10 cellular contexts compared by ENCODE assay signal in the genomic region with DNA sequence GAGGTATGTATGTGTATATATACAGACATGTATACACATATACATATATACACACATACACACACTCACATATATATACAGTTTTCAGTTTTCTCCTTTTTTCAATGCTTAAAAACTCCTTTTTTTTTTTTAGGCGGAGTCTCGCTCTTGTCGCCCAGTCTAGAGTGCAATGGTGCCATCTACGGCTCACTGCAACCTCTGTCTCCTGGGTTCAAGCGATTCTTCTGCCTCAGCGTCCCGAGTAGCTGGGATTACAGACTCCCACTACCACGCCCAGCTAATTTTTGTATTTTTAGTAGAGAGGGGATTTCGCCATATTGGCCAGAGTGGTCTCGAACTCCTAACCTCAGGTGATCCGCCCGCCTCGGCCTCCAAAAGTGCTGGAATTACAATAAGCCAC. TPM values are rescaled to one million over a fixed set of nuclear protein-coding genes. Genes with fewer than 3 reads are reported as not detected.
DNase-seq lines count a peak whose midpoint lies in the region; ATAC-seq and TF ChIP-seq lines count a peak whose summit lies in the region.
"Had no signal": no experiment of that assay in that cellular context is flagged by ENCODE, and none has a peak within 500 bp of the region (broad histone marks: within the 10 kb centered on the region; RNA-seq: fewer than 3 reads in every experiment).

No MANE protein-coding gene starts in this region.

- H3K27me3 ChIP-seq in ACC112 (ENCODE audit: insufficient read depth, low read length) (peaks cover 72% of the 10 kb centered on the region), PC-9 (ENCODE audit: insufficient read depth, low read depth) (no peaks in the 10 kb centered on the region)

- H3K4me1 ChIP-seq in ACC112 (ENCODE audit: control insufficient read depth, insufficient read depth, low read length, unreplicated experiment) (no peaks in the 10 kb centered on the region), PC-9 (replicated peaks; ENCODE audit: insufficient read depth) (peaks cover 18% of the 10 kb centered on the region; the same call in 1 of the 2 replicates)
- H3K4me1 ChIP-seq: Caco-2 had no signal

- H3K27me3 Mint-ChIP-seq in naive B cell, result peaks cover 29 to 46% (median 38%) of the 10 kb centered on the region in 3 donors

- CTCF ChIA-PET in PC-9 (lab: Charles Lee), result interaction anchor here (2.1 kb wide), 1 partner anchor 100 kb away, joined by 11 read pairs; the partner anchor contains the start of gene POU2F1

- no peak for TF ChIP-seq POLR2A in lower leg skin (IDR thresholded peaks at IDR 0.05)

- no peak overlapping the region for H3K27ac Mint-ChIP-seq in naive B cell
- H3K27ac Mint-ChIP-seq: nephron had no signal

- TSS peak; percentile 85 for BruUV-seq in PC-9 (replicated peaks; lab: Mats Ljungman, UMichigan)

- POLR2A ChIA-PET in PC-9 (lab: Charles Lee; ENCODE audit: unreplicated experiment), result interaction anchor here (0.7 kb wide), 1 partner anchor 100 kb away, joined by 4 read pairs; the partner anchor contains the start of gene POU2F1

- ATAC-seq in naive B cell (ENCODE audit: low read depth in 2 of 2), result no peak

- no peaks in the 10 kb centered on the region for H3K9me3 Mint-ChIP-seq in naive B cell
- H3K9me3 Mint-ChIP-seq: nephron had no signal

- WGBS in lower leg skin, 2 donors, result 57 to 58% methylated on average over 13 of the region's 13 CpGs

- peak overlapping the region; percentile 71 for H3K4me3 ChIP-seq in ACC112 (ENCODE audit: low read depth, low read length)
- H3K4me3 ChIP-seq in PC-9, result peak overlapping the region; percentile 91
- peak overlapping the region; percentile 54 for H3K4me3 ChIP-seq in choroid plexus epithelial cell (ENCODE audit: low read depth, low read length)
- H3K4me3 ChIP-seq in lower leg skin (ENCODE audit: low read depth, poor library complexity, severe bottlenecking), result no peak overlapping the region

- peak overlapping the region in 7 of 8 donors; percentile 71 to 92 (median 88) for H3K4me3 Mint-ChIP-seq in naive B cell

- H2AFZ ChIP-seq in ACC112 (ENCODE audit: low read length, unreplicated experiment), result no peak overlapping the region
- peak overlapping the region; percentile 93 for H2AFZ ChIP-seq in PC-9

- H3K4me1 Mint-ChIP-seq in naive B cell, result peaks cover 0 to 11% (median 0%) of the 10 kb centered on the region in 3 donors
- H3K4me1 Mint-ChIP-seq: nephron had no signal

- H3K9me2 ChIP-seq in PC-9 (ENCODE audit: insufficient read depth), result no peaks in the 10 kb centered on the region

- no peaks in the 10 kb centered on the region for H4K20me1 ChIP-seq in PC-9 (ENCODE audit: insufficient read depth)

- H3K79me2 ChIP-seq in ACC112 (ENCODE audit: control insufficient read depth, insufficient read depth, low read length, unreplicated experiment) (no peaks in the 10 kb centered on the region), PC-9 (ENCODE audit: low read depth) (no peaks in the 10 kb centered on the region)

- H3K9me3 ChIP-seq in PC-9 (ENCODE audit: insufficient read depth, low read depth), result no peaks in the 10 kb centered on the region; the same call in 1 of the 2 replicates
- H3K9me3 ChIP-seq: Caco-2 had no signal

- H3F3A ChIP-seq in PC-9 (ENCODE audit: insufficient read depth, low read depth), result peaks cover 16% of the 10 kb centered on the region; the same call in 1 of the 2 replicates

- no peaks in the 10 kb centered on the region for H3K36me3 Mint-ChIP-seq in naive B cell

- H3K4me2 ChIP-seq in PC-9, result peak overlapping the region; percentile 93

- intact Hi-C loops in PC-9 (cut with micrococcal nuclease; ENCODE audit: unreplicated experiment), result loop anchor here (1.0 to 10.0 kb wide), 4 partner anchors 39 to 266 kb away; partner anchors contain the start of gene POU2F1
- intact Hi-C loops in lower leg skin (cut with DNase I; ENCODE audit: low total_unique reads), result no loop called here

- DNase-seq in PC-9 (no peak), choroid plexus epithelial cell (ENCODE audit: low read depth) (no peak), naive B cell (no peak), DMS79 (lab: John Stamatoyannopoulos, UW) (no peak), AML-193 (lab: John Stamatoyannopoulos, UW) (no peak), lower leg skin (ENCODE audit: low spot score in 2 of 2) (no peak), LoVo (ENCODE audit: low spot score) (no peak)
- DNase-seq: Caco-2 had no signal

- 0 out of 2 replicates have a peak, but pooled peaks have one; percentile 27 for TF ChIP-seq CTCF in PC-9 (conservative IDR thresholded peaks at IDR 0.05)
- no peak for TF ChIP-seq CTCF in choroid plexus epithelial cell (conservative IDR thresholded peaks at IDR 0.05; ENCODE audit: low read depth, low read length)
- TF ChIP-seq CTCF in lower leg skin (IDR thresholded peaks at IDR 0.05), result no peak

- H3K27ac ChIP-seq in ACC112 (ENCODE audit: low read depth, low read length) (no peak overlapping the region), PC-9 (peak overlapping the region; percentile 59)

- no peaks in the 10 kb centered on the region for H3K36me3 ChIP-seq in ACC112 (ENCODE audit: insufficient read depth, low read length)
- no peaks in the 10 kb centered on the region for H3K36me3 ChIP-seq in PC-9 (ENCODE audit: low read depth)

RNA-seq across cellular contexts. Expression of gene STYXL2, which starts 27.0 kb away (rescaled TPM):
- total RNA-seq in PC-9 (2021) (not detected in 2 replicates), lower leg skin (not detected)
- not detected for polyA plus RNA-seq in naive B cell (ENCODE audit: low read depth in 6 of 6)
- total RNA-seq: Caco-2 had no signal

RNA-seq across cellular contexts. Expression of gene GPA33, which starts 30.7 kb away (rescaled TPM):
- not detected in 2 replicates for total RNA-seq in PC-9 (2021)
- 10 to 100 TPM in 1 of 6 donors, 1 to 10 TPM in 5; 3.4 to 14.6 (median 5.7) TPM for polyA plus RNA-seq in naive B cell (ENCODE audit: low read depth in 6 of 6)
- under 1 TPM in 1 of 4 donors, not detected in 3; 0.10 TPM for total RNA-seq in lower leg skin
- total RNA-seq: Caco-2 had no signal
